In the genomic region with DNA sequence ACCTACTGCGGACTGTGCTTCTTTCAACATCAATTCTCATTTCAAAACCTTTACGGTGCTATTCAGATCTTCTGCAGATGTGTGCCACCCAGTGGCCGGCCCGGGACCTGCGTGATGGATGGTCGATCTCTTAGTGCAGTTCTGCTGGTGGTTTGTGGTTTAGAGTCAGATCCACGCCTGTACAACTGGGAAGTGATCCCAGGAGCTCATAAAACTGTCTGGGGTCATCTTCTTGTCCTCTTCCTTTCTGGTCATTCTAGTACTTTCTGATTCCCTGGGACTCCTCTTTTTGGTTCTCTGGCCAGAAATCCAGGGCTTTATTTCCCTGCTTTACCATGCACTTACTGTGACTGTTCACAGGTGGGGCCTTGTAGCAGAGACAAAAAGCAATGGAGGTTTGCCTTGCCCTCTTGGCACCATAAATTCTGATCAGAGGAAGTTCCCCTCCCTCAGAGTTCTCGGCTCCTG, we compare ENCODE assay signal across 8 cellular contexts. TPM values are rescaled to one million over a fixed set of nuclear protein-coding genes. Genes with fewer than 3 reads are reported as not detected.
DNase-seq lines count a peak whose midpoint lies in the region; ATAC-seq and TF ChIP-seq lines count a peak whose summit lies in the region.

No MANE protein-coding gene starts in this region.

- no peak overlapping the region for H3K4me3 Mint-ChIP-seq in WTC11

- peak overlapping the region; percentile 13 for H2AFZ ChIP-seq in mammary epithelial cell (ENCODE audit: low read depth, low read length)

- no peak overlapping the region for H3K9ac ChIP-seq in mammary epithelial cell (ENCODE audit: insufficient read depth, low read length)

- H3K36me3 Mint-ChIP-seq in WTC11: no peaks in the 10 kb centered on the region

- DNase-seq in GM10266 (ENCODE audit: extremely low spot score): peak; percentile 74
- peak; percentile 45 for DNase-seq in NCI-H446 treated with DMSO at 0.1 percent for 48 hours (lab: John Stamatoyannopoulos, UW)
- DNase-seq in WTC11 (ENCODE audit: low spot score): peak; percentile 88
- peak; percentile 76 for DNase-seq in mammary epithelial cell
- peak; percentile 95 for DNase-seq in islet precursor cell
- DNase-seq in stimulated activated CD4-positive, alpha-beta T cell treated with anti-CD3 and anti-CD28 coated beads, Interleukin-1b, Interleukin-23, amount 100 ng/mL, for 24 hours (ENCODE audit: low read depth in 4 of 4, low spot score in 1 of 4): peak; percentile 67 to 80 (median 71)

- 1% methylated on average over 8 of the region's 8 CpGs for WGBS in mammary epithelial cell (ENCODE audit: low coverage, missing lambda C conversion rate)

- H3K79me2 ChIP-seq in mammary epithelial cell (ENCODE audit: insufficient read depth, low read length): no peaks in the 10 kb centered on the region

- ATAC-seq in HG03103 (IDR thresholded peaks at IDR 0.05; ENCODE audit: low read depth, unreplicated experiment) (peak; percentile 97), WTC11 (peak; percentile 96), GM19035 (IDR thresholded peaks at IDR 0.05; ENCODE audit: unreplicated experiment) (no peak)

- in situ Hi-C loops in mammary epithelial cell (cut with MboI; ENCODE audit: low sequenced_read_pairs in 2 of 2): loop anchor here in 1 of 2 donors (10.0 kb wide), 1 partner anchor 85 kb away; a partner anchor contains a TSS

- H3K4me1 Mint-ChIP-seq in WTC11: peaks cover 11% of the 10 kb centered on the region

- BruUV-seq in mammary epithelial cell (replicated peaks; lab: Mats Ljungman, UMichigan): no TSS peak

- POLR2A ChIA-PET in WTC11 (lab: Charles Lee): no interaction called here

- no peak overlapping the region for H3K4me2 ChIP-seq in mammary epithelial cell (ENCODE audit: insufficient read depth, low read depth, low read length)

- H4K20me1 ChIP-seq in mammary epithelial cell (ENCODE audit: insufficient read depth, low read length): no peaks in the 10 kb centered on the region

- no peaks in the 10 kb centered on the region for H3K27me3 Mint-ChIP-seq in WTC11 (ENCODE audit: low read depth)

- H3K4me1 ChIP-seq in mammary epithelial cell (ENCODE audit: insufficient read depth, low read length): peaks cover 10% of the 10 kb centered on the region

- H3K4me3 ChIP-seq in mammary epithelial cell (replicated peaks in 1 of 3; ENCODE audit: insufficient read depth in 1 of 3, low read depth in 2 of 3, low read length in 3 of 3): no peak overlapping the region

- no peaks in the 10 kb centered on the region for H3K9me3 ChIP-seq in mammary epithelial cell (replicated peaks; ENCODE audit: insufficient read depth, low read length)

- intact Hi-C loops in mammary epithelial cell (cut with micrococcal nuclease): loop anchor here (1.0 to 2.0 kb wide), 5 partner anchors 30 to 379 kb away; a partner anchor contains a TSS

- H3K27ac Mint-ChIP-seq in WTC11: no peak overlapping the region

- H3K27me3 ChIP-seq in mammary epithelial cell (ENCODE audit: insufficient read depth, low read length): no peaks in the 10 kb centered on the region

- no peak overlapping the region for H3K27ac ChIP-seq in mammary epithelial cell (ENCODE audit: insufficient read depth, low read depth, low read length)

- dilution Hi-C loops in mammary epithelial cell (cut with HindIII; ENCODE audit: low sequenced_read_pairs): no loop called here

- H3K9me3 Mint-ChIP-seq in WTC11: no peaks in the 10 kb centered on the region

- no peaks in the 10 kb centered on the region for H3K36me3 ChIP-seq in mammary epithelial cell (ENCODE audit: insufficient read depth, low read length)

- CTCF ChIA-PET in WTC11 (lab: Charles Lee) (interaction anchor here (0.5 to 1.8 kb wide), 7 partner anchors 8 to 173 kb away, joined by 3 to 6 read pairs (median 3); no protein-coding TSS in a partner anchor), mammary epithelial cell (lab: Charles Lee; ENCODE audit: low non-redundant PET) (interaction anchor here (0.5 to 0.6 kb wide), 4 partner anchors 12 to 297 kb away, joined by 3 to 7 read pairs (median 5); a partner anchor contains a TSS)

- TF ChIP-seq CTCF in GM10266 (IDR thresholded peaks at IDR 0.05; ENCODE audit: control insufficient read depth, insufficient read depth, low read depth, missing control alignments) (peak; percentile 91), WTC11 (IDR thresholded peaks at IDR 0.05) (peak; percentile 65), mammary epithelial cell (conservative IDR thresholded peaks at IDR 0.05 in 1 of 2, IDR thresholded peaks at IDR 0.05 in 1 of 2; ENCODE audit: extremely low read depth in 1 of 2, insufficient read depth in 1 of 2, low read depth in 1 of 2, low read length in 2 of 2) (peak; percentile 94 to 95)

TF ChIP-seq in WTC11, 78 proteins besides CTCF, POLR2A, EP300 and RAD21 (continues in another document):
- TF ChIP-seq TEAD4 (CRISPR knock-in tag; IDR thresholded peaks at IDR 0.05): no peak
- TF ChIP-seq, protein P1, sequence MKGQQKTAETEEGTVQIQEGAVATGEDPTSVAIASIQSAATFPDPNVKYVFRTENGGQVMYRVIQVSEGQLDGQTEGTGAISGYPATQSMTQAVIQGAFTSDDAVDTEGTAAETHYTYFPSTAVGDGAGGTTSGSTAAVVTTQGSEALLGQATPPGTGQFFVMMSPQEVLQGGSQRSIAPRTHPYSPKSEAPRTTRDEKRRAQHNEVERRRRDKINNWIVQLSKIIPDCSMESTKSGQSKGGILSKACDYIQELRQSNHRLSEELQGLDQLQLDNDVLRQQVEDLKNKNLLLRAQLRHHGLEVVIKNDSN (CRISPR knock-in tag; IDR thresholded peaks at IDR 0.05): no peak
- TF ChIP-seq ZNF232 (CRISPR knock-in tag; IDR thresholded peaks at IDR 0.05): no peak
- TF ChIP-seq SP1 (CRISPR knock-in tag; conservative IDR thresholded peaks at IDR 0.05): no peak
- TF ChIP-seq, protein P2, sequence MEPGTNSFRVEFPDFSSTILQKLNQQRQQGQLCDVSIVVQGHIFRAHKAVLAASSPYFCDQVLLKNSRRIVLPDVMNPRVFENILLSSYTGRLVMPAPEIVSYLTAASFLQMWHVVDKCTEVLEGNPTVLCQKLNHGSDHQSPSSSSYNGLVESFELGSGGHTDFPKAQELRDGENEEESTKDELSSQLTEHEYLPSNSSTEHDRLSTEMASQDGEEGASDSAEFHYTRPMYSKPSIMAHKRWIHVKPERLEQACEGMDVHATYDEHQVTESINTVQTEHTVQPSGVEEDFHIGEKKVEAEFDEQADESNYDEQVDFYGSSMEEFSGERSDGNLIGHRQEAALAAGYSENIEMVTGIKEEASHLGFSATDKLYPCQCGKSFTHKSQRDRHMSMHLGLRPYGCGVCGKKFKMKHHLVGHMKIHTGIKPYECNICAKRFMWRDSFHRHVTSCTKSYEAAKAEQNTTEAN (CRISPR knock-in tag; IDR thresholded peaks at IDR 0.05): no peak
- no peak for TF ChIP-seq ZBTB21 (CRISPR knock-in tag; IDR thresholded peaks at IDR 0.05; ENCODE audit: borderline replicate concordance)
- TF ChIP-seq RORB (CRISPR knock-in tag; IDR thresholded peaks at IDR 0.05): no peak
- TF ChIP-seq GRHL2 (CRISPR knock-in tag; IDR thresholded peaks at IDR 0.05; ENCODE audit: insufficient replicate concordance, severe bottlenecking): no peak
- TF ChIP-seq NFE2L1 (CRISPR knock-in tag; IDR thresholded peaks at IDR 0.05): no peak
- TF ChIP-seq TEAD1 (CRISPR knock-in tag; IDR thresholded peaks at IDR 0.05): no peak
- TF ChIP-seq, protein P3, sequence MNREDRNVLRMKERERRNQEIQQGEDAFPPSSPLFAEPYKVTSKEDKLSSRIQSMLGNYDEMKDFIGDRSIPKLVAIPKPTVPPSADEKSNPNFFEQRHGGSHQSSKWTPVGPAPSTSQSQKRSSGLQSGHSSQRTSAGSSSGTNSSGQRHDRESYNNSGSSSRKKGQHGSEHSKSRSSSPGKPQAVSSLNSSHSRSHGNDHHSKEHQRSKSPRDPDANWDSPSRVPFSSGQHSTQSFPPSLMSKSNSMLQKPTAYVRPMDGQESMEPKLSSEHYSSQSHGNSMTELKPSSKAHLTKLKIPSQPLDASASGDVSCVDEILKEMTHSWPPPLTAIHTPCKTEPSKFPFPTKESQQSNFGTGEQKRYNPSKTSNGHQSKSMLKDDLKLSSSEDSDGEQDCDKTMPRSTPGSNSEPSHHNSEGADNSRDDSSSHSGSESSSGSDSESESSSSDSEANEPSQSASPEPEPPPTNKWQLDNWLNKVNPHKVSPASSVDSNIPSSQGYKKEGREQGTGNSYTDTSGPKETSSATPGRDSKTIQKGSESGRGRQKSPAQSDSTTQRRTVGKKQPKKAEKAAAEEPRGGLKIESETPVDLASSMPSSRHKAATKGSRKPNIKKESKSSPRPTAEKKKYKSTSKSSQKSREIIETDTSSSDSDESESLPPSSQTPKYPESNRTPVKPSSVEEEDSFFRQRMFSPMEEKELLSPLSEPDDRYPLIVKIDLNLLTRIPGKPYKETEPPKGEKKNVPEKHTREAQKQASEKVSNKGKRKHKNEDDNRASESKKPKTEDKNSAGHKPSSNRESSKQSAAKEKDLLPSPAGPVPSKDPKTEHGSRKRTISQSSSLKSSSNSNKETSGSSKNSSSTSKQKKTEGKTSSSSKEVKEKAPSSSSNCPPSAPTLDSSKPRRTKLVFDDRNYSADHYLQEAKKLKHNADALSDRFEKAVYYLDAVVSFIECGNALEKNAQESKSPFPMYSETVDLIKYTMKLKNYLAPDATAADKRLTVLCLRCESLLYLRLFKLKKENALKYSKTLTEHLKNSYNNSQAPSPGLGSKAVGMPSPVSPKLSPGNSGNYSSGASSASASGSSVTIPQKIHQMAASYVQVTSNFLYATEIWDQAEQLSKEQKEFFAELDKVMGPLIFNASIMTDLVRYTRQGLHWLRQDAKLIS (CRISPR knock-in tag; IDR thresholded peaks at IDR 0.05; ENCODE audit: borderline replicate concordance): no peak
- no peak for TF ChIP-seq KAT7 (CRISPR knock-in tag; IDR thresholded peaks at IDR 0.05; ENCODE audit: borderline replicate concordance)
- TF ChIP-seq, protein P4, sequence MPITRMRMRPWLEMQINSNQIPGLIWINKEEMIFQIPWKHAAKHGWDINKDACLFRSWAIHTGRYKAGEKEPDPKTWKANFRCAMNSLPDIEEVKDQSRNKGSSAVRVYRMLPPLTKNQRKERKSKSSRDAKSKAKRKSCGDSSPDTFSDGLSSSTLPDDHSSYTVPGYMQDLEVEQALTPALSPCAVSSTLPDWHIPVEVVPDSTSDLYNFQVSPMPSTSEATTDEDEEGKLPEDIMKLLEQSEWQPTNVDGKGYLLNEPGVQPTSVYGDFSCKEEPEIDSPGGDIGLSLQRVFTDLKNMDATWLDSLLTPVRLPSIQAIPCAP (CRISPR knock-in tag; IDR thresholded peaks at IDR 0.05): no peak

RNA-seq across cellular contexts. Expression of a gene that starts 15.8 kb away (rescaled TPM):
- total RNA-seq in WTC11 (2021): 39.3 to 53.1 TPM (median 45.2 TPM) in 3 replicates
- 10 to 100 TPM; 42.7 to 64.1 TPM for total RNA-seq in mammary epithelial cell
- 16.8 TPM for polyA plus RNA-seq in mammary epithelial cell
- 96.3 TPM for polyA minus RNA-seq in mammary epithelial cell

RNA-seq across cellular contexts. Expression of a gene that starts 16.4 kb away (rescaled TPM):
- total RNA-seq in WTC11 (2021) (0.18 to 0.48 TPM (median 0.25 TPM) in 3 replicates), mammary epithelial cell (under 1 TPM; 0.17 to 0.45 TPM)
- polyA plus RNA-seq in mammary epithelial cell: 0.07 TPM
- not detected for polyA minus RNA-seq in mammary epithelial cell

Comparison
In these comparisons a context has a peak if more than half of its experiments do, and no peak if none do; other contexts are left out.
1. DNase-seq: peak in every context shown above with its lines; median percentile 95 in islet precursor cell; 88 in WTC11; 76 in mammary epithelial cell; 74 in GM10266; 71 in stimulated activated CD4-positive, alpha-beta T cell treated with anti-CD3 and anti-CD28 coated beads, Interleukin-1b, Interleukin-23, amount 100 ng/mL, for 24 hours; 45 in NCI-H446 treated with DMSO at 0.1 percent for 48 hours.